Comparison of ENCODE assay signal across 1 cellular context in genomic region chr20:48769111-48769879, GRCh38.
TF ChIP-seq lines count a peak whose summit lies in the region.

No MANE protein-coding gene starts in this region.

TF ChIP-seq in K562, 482 proteins besides CTCF, POLR2A, EP300 and RAD21 (continued from another document and continues in another):
- TF ChIP-seq ARID4B (CRISPR knock-in tag; IDR thresholded peaks at IDR 0.05) (no peak), RBM15 (IDR thresholded peaks at IDR 0.05; ENCODE audit: insufficient read depth, low read length) (no peak), NR3C1 (CRISPR knock-in tag; IDR thresholded peaks at IDR 0.05) (no peak), MLX (CRISPR knock-in tag; conservative IDR thresholded peaks at IDR 0.05) (no peak), RHOXF2B (CRISPR knock-in tag; conservative IDR thresholded peaks at IDR 0.05) (no peak), ZKSCAN8 (CRISPR knock-in tag; IDR thresholded peaks at IDR 0.05) (peak; percentile 65; the same call in 1 of the 2 replicates), RBM14 (IDR thresholded peaks at IDR 0.05; ENCODE audit: borderline replicate concordance, insufficient read depth, low read depth, low read length) (no peak), DACH1 (IDR thresholded peaks at IDR 0.05; ENCODE audit: partially characterized antibody) (peak; percentile 21), NR2C2 (CRISPR knock-in tag; IDR thresholded peaks at IDR 0.05) (peak; percentile 59; the same call in 1 of the 2 replicates), NR2C2 (tag; IDR thresholded peaks at IDR 0.05) (no peak), ZNF696 (CRISPR knock-in tag; conservative IDR thresholded peaks at IDR 0.05) (no peak), RBBP5 (IDR thresholded peaks at IDR 0.05; ENCODE audit: borderline replicate concordance, insufficient read depth, low read length, poor library complexity, severe bottlenecking) (no peak), U2AF2 (optimal IDR thresholded peaks at IDR 0.05; ENCODE audit: low read depth, low read length) (no peak), GABPB2 (CRISPR knock-in tag; conservative IDR thresholded peaks at IDR 0.05) (no peak), NUFIP1 (IDR thresholded peaks at IDR 0.05; ENCODE audit: partially characterized antibody) (no peak), EP400 (IDR thresholded peaks at IDR 0.05) (no peak), SNRNP70 (optimal IDR thresholded peaks at IDR 0.05; ENCODE audit: low read depth, low read length) (no peak), PATZ1 (CRISPR knock-in tag; IDR thresholded peaks at IDR 0.05; ENCODE audit: borderline replicate concordance) (no peak), MTF1 (CRISPR knock-in tag; IDR thresholded peaks at IDR 0.05; ENCODE audit: borderline replicate concordance) (no peak), TEAD4 (IDR thresholded peaks at IDR 0.05; ENCODE audit: low read length) (no peak), TEAD4 (CRISPR knock-in tag; IDR thresholded peaks at IDR 0.05; ENCODE audit: borderline replicate concordance) (no peak), RFX1 (IDR thresholded peaks at IDR 0.05) (no peak; the same call in 1 of the 2 replicates), PYGO2 (tag; IDR thresholded peaks at IDR 0.05) (no peak), STAT5A (IDR thresholded peaks at IDR 0.05; ENCODE audit: borderline replicate concordance, low read length) (no peak), ILK (tag; IDR thresholded peaks at IDR 0.05; ENCODE audit: borderline replicate concordance, low read depth) (no peak), CBFB (CRISPR knock-in tag; IDR thresholded peaks at IDR 0.05) (0 out of 2 replicates have a peak, but pooled peaks have one; percentile 45), CHAMP1 (IDR thresholded peaks at IDR 0.05) (no peak), CSDE1 (IDR thresholded peaks at IDR 0.05) (no peak), MTA3 (IDR thresholded peaks at IDR 0.05; ENCODE audit: borderline replicate concordance) (0 out of 2 replicates have a peak, but pooled peaks have one; percentile 23), ZNF445 (CRISPR knock-in tag; IDR thresholded peaks at IDR 0.05; ENCODE audit: low read depth) (no peak), NCOA1 (IDR thresholded peaks at IDR 0.05; ENCODE audit: low read depth) (no peak), KLF6 (CRISPR knock-in tag; IDR thresholded peaks at IDR 0.05; ENCODE audit: borderline replicate concordance) (no peak), TRIM28 (IDR thresholded peaks at IDR 0.05) (no peak), MECOM (CRISPR knock-in tag; IDR thresholded peaks at IDR 0.05) (no peak), ZFPM2 (CRISPR knock-in tag; IDR thresholded peaks at IDR 0.05) (no peak), BDP1 (IDR thresholded peaks at IDR 0.05; ENCODE audit: insufficient read depth, insufficient read length) (no peak), ZNF764 (CRISPR knock-in tag; IDR thresholded peaks at IDR 0.05; ENCODE audit: low read depth) (no peak), ZNF431 (CRISPR knock-in tag; IDR thresholded peaks at IDR 0.05) (no peak), DPF2 (IDR thresholded peaks at IDR 0.05) (peak; percentile 45), ZNF766 (CRISPR knock-in tag; conservative IDR thresholded peaks at IDR 0.05) (no peak), VEZF1 (CRISPR knock-in tag; IDR thresholded peaks at IDR 0.05) (no peak)
- TF ChIP-seq, protein P1, sequence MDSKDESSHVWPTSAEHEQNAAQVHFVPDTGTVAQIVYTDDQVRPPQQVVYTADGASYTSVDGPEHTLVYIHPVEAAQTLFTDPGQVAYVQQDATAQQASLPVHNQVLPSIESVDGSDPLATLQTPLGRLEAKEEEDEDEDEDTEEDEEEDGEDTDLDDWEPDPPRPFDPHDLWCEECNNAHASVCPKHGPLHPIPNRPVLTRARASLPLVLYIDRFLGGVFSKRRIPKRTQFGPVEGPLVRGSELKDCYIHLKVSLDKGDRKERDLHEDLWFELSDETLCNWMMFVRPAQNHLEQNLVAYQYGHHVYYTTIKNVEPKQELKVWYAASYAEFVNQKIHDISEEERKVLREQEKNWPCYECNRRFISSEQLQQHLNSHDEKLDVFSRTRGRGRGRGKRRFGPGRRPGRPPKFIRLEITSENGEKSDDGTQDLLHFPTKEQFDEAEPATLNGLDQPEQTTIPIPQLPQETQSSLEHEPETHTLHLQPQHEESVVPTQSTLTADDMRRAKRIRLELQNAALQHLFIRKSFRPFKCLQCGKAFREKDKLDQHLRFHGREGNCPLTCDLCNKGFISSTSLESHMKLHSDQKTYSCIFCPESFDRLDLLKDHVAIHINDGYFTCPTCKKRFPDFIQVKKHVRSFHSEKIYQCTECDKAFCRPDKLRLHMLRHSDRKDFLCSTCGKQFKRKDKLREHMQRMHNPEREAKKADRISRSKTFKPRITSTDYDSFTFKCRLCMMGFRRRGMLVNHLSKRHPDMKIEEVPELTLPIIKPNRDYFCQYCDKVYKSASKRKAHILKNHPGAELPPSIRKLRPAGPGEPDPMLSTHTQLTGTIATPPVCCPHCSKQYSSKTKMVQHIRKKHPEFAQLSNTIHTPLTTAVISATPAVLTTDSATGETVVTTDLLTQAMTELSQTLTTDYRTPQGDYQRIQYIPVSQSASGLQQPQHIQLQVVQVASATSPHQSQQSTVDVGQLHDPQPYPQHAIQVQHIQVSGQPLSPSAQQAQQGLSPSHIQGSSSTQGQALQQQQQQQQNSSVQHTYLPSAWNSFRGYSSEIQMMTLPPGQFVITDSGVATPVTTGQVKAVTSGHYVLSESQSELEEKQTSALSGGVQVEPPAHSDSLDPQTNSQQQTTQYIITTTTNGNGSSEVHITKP (IDR thresholded peaks at IDR 0.05; ENCODE audit: partially characterized antibody), result no peak
- TF ChIP-seq, protein P2, sequence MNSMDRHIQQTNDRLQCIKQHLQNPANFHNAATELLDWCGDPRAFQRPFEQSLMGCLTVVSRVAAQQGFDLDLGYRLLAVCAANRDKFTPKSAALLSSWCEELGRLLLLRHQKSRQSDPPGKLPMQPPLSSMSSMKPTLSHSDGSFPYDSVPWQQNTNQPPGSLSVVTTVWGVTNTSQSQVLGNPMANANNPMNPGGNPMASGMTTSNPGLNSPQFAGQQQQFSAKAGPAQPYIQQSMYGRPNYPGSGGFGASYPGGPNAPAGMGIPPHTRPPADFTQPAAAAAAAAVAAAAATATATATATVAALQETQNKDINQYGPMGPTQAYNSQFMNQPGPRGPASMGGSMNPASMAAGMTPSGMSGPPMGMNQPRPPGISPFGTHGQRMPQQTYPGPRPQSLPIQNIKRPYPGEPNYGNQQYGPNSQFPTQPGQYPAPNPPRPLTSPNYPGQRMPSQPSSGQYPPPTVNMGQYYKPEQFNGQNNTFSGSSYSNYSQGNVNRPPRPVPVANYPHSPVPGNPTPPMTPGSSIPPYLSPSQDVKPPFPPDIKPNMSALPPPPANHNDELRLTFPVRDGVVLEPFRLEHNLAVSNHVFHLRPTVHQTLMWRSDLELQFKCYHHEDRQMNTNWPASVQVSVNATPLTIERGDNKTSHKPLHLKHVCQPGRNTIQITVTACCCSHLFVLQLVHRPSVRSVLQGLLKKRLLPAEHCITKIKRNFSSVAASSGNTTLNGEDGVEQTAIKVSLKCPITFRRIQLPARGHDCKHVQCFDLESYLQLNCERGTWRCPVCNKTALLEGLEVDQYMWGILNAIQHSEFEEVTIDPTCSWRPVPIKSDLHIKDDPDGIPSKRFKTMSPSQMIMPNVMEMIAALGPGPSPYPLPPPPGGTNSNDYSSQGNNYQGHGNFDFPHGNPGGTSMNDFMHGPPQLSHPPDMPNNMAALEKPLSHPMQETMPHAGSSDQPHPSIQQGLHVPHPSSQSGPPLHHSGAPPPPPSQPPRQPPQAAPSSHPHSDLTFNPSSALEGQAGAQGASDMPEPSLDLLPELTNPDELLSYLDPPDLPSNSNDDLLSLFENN (IDR thresholded peaks at IDR 0.05; ENCODE audit: low read depth in 2 of 2, low read length in 2 of 2), result no peak
- TF ChIP-seq, protein P3, sequence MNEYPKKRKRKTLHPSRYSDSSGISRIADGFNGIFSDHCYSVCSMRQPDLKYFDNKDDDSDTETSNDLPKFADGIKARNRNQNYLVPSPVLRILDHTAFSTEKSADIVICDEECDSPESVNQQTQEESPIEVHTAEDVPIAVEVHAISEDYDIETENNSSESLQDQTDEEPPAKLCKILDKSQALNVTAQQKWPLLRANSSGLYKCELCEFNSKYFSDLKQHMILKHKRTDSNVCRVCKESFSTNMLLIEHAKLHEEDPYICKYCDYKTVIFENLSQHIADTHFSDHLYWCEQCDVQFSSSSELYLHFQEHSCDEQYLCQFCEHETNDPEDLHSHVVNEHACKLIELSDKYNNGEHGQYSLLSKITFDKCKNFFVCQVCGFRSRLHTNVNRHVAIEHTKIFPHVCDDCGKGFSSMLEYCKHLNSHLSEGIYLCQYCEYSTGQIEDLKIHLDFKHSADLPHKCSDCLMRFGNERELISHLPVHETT (CRISPR knock-in tag; conservative IDR thresholded peaks at IDR 0.05 in 1 of 2, IDR thresholded peaks at IDR 0.05 in 1 of 2), result no peak
